19 cellular contexts compared by ENCODE assay signal in genomic region chr4:141348589-141348988, GRCh38.
A peak's percentile ranks its signal among the peaks of the same experiment; 100 is the strongest.
DNase-seq lines count a peak whose midpoint lies in the region; ATAC-seq, FAIRE-seq and TF ChIP-seq lines count a peak whose summit lies in the region.
"Had no signal": no experiment of that assay in that cellular context is flagged by ENCODE, and none has a peak within 500 bp of the region (broad histone marks: within the 10 kb centered on the region; RNA-seq: fewer than 3 reads in every experiment).

No MANE protein-coding gene starts in this region.

- peak overlapping the region; percentile 35; the same call in 1 of the 2 replicates for H2AFZ ChIP-seq in K562 (ENCODE audit: low read depth, low read length)

- H3K27me3 ChIP-seq in K562 (ENCODE audit: control insufficient read depth in 2 of 2, insufficient read depth in 2 of 2, low read length in 2 of 2): no peaks in the 10 kb centered on the region
- no peaks in the 10 kb centered on the region for H3K27me3 ChIP-seq in SJCRH30
- H3K27me3 ChIP-seq: foreskin keratinocyte, left lung, pancreas, upper lobe of right lung had no signal

- no peaks in the 10 kb centered on the region for H3K9me3 ChIP-seq in K562 (replicated peaks; ENCODE audit: control insufficient read depth, insufficient read depth, low read depth, low read length)
- no peaks in the 10 kb centered on the region for H3K9me3 ChIP-seq in SJCRH30 (replicated peaks)
- H3K9me3 ChIP-seq: left lung, pancreas, upper lobe of right lung had no signal

- no peaks in the 10 kb centered on the region for H3K36me3 ChIP-seq in K562 (ENCODE audit: control insufficient read depth, insufficient read depth, low read length)
- no peaks in the 10 kb centered on the region for H3K36me3 ChIP-seq in SJCRH30
- H3K36me3 ChIP-seq: left lung, pancreas, upper lobe of right lung had no signal

- no TSS peak for BruUV-seq in K562 (replicated peaks; lab: Mats Ljungman, UMichigan)

- TF ChIP-seq CTCF in CD14-positive monocyte (IDR thresholded peaks at IDR 0.05): no peak
- TF ChIP-seq CTCF in K562 (IDR thresholded peaks at IDR 0.05 in 2 of 3, conservative IDR thresholded peaks at IDR 0.05 in 1 of 3; ENCODE audit: insufficient read depth in 2 of 3, low read depth in 1 of 3, low read length in 3 of 3): no peak

- peaks cover 73% of the 10 kb centered on the region for H3K4me1 Mint-ChIP-seq in CD14-positive monocyte
- no peaks in the 10 kb centered on the region for H3K4me1 Mint-ChIP-seq in activated naive CD8-positive, alpha-beta T cell treated with anti-CD3 and anti-CD28 coated beads, Interleukin-2, amount 50 U/mL, for 24 hours
- no peaks in the 10 kb centered on the region for H3K4me1 Mint-ChIP-seq in stimulated activated effector memory CD8-positive, alpha-beta T cell treated with anti-CD3 and anti-CD28 coated beads, Interleukin-12 subunit alpha, Interleukin-12 subunit beta, amount 100 ng/mL, for 72 hours

- H3K9me3 Mint-ChIP-seq in CD14-positive monocyte: peaks cover 4 to 8% (median 5%) of the 10 kb centered on the region in 7 donors
- H3K9me3 Mint-ChIP-seq in activated naive CD8-positive, alpha-beta T cell treated with anti-CD3 and anti-CD28 coated beads, Interleukin-2, amount 50 U/mL, for 24 hours: no peaks in the 10 kb centered on the region
- no peaks in the 10 kb centered on the region for H3K9me3 Mint-ChIP-seq in stimulated activated effector memory CD8-positive, alpha-beta T cell treated with anti-CD3 and anti-CD28 coated beads, Interleukin-12 subunit alpha, Interleukin-12 subunit beta, amount 100 ng/mL, for 72 hours

- FAIRE-seq in K562 (lab: Jason Lieb, UNC): no peak
- FAIRE-seq: endometrium, pancreas had no signal

- H3K4me3 ChIP-seq in K562 (no peak overlapping the region), SJCRH30 (no peak overlapping the region)
- H3K4me3 ChIP-seq: left lung, pancreas, skin epidermis, upper lobe of right lung had no signal

- no peak for TF ChIP-seq EP300 in K562 (IDR thresholded peaks at IDR 0.05; ENCODE audit: low read length)

- no peak overlapping the region for H3K4me3 Mint-ChIP-seq in CD14-positive monocyte
- no peak overlapping the region for H3K4me3 Mint-ChIP-seq in activated naive CD8-positive, alpha-beta T cell treated with anti-CD3 and anti-CD28 coated beads, Interleukin-2, amount 50 U/mL, for 24 hours
- H3K4me3 Mint-ChIP-seq in stimulated activated effector memory CD8-positive, alpha-beta T cell treated with anti-CD3 and anti-CD28 coated beads, Interleukin-12 subunit alpha, Interleukin-12 subunit beta, amount 100 ng/mL, for 72 hours: no peak overlapping the region
- H3K4me3 Mint-ChIP-seq: T-helper 17 cell had no signal

- ATAC-seq in GM19395 (IDR thresholded peaks at IDR 0.05; ENCODE audit: unreplicated experiment) (peak; percentile 39), HG03280 (IDR thresholded peaks at IDR 0.05; ENCODE audit: unreplicated experiment) (peak; percentile 32), K562 (no peak)
- no peak for ATAC-seq in activated naive CD8-positive, alpha-beta T cell treated with anti-CD3 and anti-CD28 coated beads, Interleukin-2, amount 50 U/mL, for 24 hours
- ATAC-seq in stimulated activated effector memory CD8-positive, alpha-beta T cell treated with anti-CD3 and anti-CD28 coated beads, Interleukin-12 subunit alpha, Interleukin-12 subunit beta, amount 100 ng/mL, for 72 hours: no peak
- ATAC-seq: foreskin keratinocyte, T-helper 17 cell had no signal

- peaks cover 0 to 2% (median 0%) of the 10 kb centered on the region in 3 donors for H3K27me3 Mint-ChIP-seq in CD14-positive monocyte (ENCODE audit: low read depth in 3 of 3)
- peaks cover 4% of the 10 kb centered on the region for H3K27me3 Mint-ChIP-seq in activated naive CD8-positive, alpha-beta T cell treated with anti-CD3 and anti-CD28 coated beads, Interleukin-2, amount 50 U/mL, for 24 hours

- no peak overlapping the region for H3K4me2 ChIP-seq in K562 (ENCODE audit: insufficient read depth, low read length)

- H3K27ac ChIP-seq in K562 (ENCODE audit: extremely low read depth, low read depth, low read length) (no peak overlapping the region; the same call in 2 of the 3 replicates), SJCRH30 (no peak overlapping the region)
- H3K27ac ChIP-seq: foreskin keratinocyte, pancreas, skin epidermis, upper lobe of right lung had no signal

- H3K27ac Mint-ChIP-seq in CD14-positive monocyte: peak overlapping the region; percentile 95 to 99 (median 97)
- H3K27ac Mint-ChIP-seq in activated naive CD8-positive, alpha-beta T cell treated with anti-CD3 and anti-CD28 coated beads, Interleukin-2, amount 50 U/mL, for 24 hours: no peak overlapping the region
- H3K27ac Mint-ChIP-seq in stimulated activated effector memory CD8-positive, alpha-beta T cell treated with anti-CD3 and anti-CD28 coated beads, Interleukin-12 subunit alpha, Interleukin-12 subunit beta, amount 100 ng/mL, for 72 hours: no peak overlapping the region
- H3K27ac Mint-ChIP-seq: T-helper 17 cell had no signal

- no peak for TF ChIP-seq POLR2A in K562 (conservative IDR thresholded peaks at IDR 0.05)

- no peak overlapping the region for H3K9ac ChIP-seq in K562 (ENCODE audit: insufficient read depth in 1 of 2, low read depth in 2 of 2, low read length in 2 of 2)

- no peaks in the 10 kb centered on the region for H3K9me1 ChIP-seq in K562 (ENCODE audit: control insufficient read depth, insufficient read depth, low read length)

- H3K36me3 Mint-ChIP-seq in CD14-positive monocyte: peaks cover 19 to 25% of the 10 kb centered on the region in 2 donors
- no peaks in the 10 kb centered on the region for H3K36me3 Mint-ChIP-seq in activated naive CD8-positive, alpha-beta T cell treated with anti-CD3 and anti-CD28 coated beads, Interleukin-2, amount 50 U/mL, for 24 hours (ENCODE audit: low read depth)
- H3K36me3 Mint-ChIP-seq in stimulated activated effector memory CD8-positive, alpha-beta T cell treated with anti-CD3 and anti-CD28 coated beads, Interleukin-12 subunit alpha, Interleukin-12 subunit beta, amount 100 ng/mL, for 72 hours: no peaks in the 10 kb centered on the region

- in situ Hi-C loops in K562 (cut with MboI): no loop called here

- TF ChIP-seq RAD21 in K562 (CRISPR knock-in tag; conservative IDR thresholded peaks at IDR 0.05 in 1 of 2, IDR thresholded peaks at IDR 0.05 in 1 of 2): no peak

- H3K79me2 ChIP-seq in K562 (ENCODE audit: control insufficient read depth, insufficient read depth, low read length): no peaks in the 10 kb centered on the region

- intact Hi-C loops in CD14-positive monocyte (cut with micrococcal nuclease): loop anchor here (10.0 kb wide), 1 partner anchor 286 kb away; the partner anchor contains the start of gene IL15 (in 2 of the 2)
- intact Hi-C loops in K562 (cut with micrococcal nuclease): no loop called here

- H4K20me1 ChIP-seq in K562 (replicated peaks; ENCODE audit: control insufficient read depth, insufficient read depth, low read length): no peaks in the 10 kb centered on the region

- POLR2A ChIA-PET in K562 (lab: Yijun Ruan, JAX): no interaction called here

- CTCF ChIA-PET in K562 (lab: Yijun Ruan, JAX; ENCODE audit: low intra/inter-chr PET ratio): no interaction called here

- WGBS in K562 (ENCODE audit: insufficient coverage, low coverage, missing lambda C conversion rate): 29% methylated on average over 1 of the region's 1 CpG

- peaks cover 0 to 11% of the 10 kb centered on the region in 2 experiments; a peak in 2 of 5 replicates for H3K4me1 ChIP-seq in K562 (replicated peaks in 1 of 2; ENCODE audit: control insufficient read depth in 2 of 2, insufficient read depth in 2 of 2, low read length in 2 of 2)
- peaks cover 43% of the 10 kb centered on the region for H3K4me1 ChIP-seq in SJCRH30
- H3K4me1 ChIP-seq: foreskin keratinocyte had no signal

- DNase-seq in CD14-positive monocyte (ENCODE audit: low spot score) (no peak), K562 (ENCODE audit: extremely low read depth in 1 of 4, low spot score in 3 of 4) (no peak), retina (no peak), SJCRH30 (no peak)
- no peak for DNase-seq in activated naive CD8-positive, alpha-beta T cell treated with anti-CD3 and anti-CD28 coated beads, Interleukin-2, amount 50 U/mL, for 24 hours
- DNase-seq in stimulated activated effector memory CD8-positive, alpha-beta T cell treated with anti-CD3 and anti-CD28 coated beads, Interleukin-12 subunit alpha, Interleukin-12 subunit beta, amount 100 ng/mL, for 72 hours (ENCODE audit: low spot score in 2 of 2): no peak
- DNase-seq: activated effector memory CD4-positive, alpha-beta T cell treated with anti-CD3 and anti-CD28 coated beads, Interleukin-2, amount 50 U/mL, for 16 hours; amygdala; COR-L47; foreskin keratinocyte; left lung; NCI-H1048; pancreas; T-helper 17 cell had no signal

TF ChIP-seq in K562, 482 proteins besides CTCF, POLR2A, EP300 and RAD21:
- TF ChIP-seq MITF (IDR thresholded peaks at IDR 0.05) (no peak), SMAD2 (IDR thresholded peaks at IDR 0.05; ENCODE audit: low read depth, low read length) (no peak), ZNF449 (CRISPR knock-in tag; IDR thresholded peaks at IDR 0.05) (no peak), ZNF324 (CRISPR knock-in tag; IDR thresholded peaks at IDR 0.05) (no peak), PHB2 (IDR thresholded peaks at IDR 0.05; ENCODE audit: low read depth) (no peak)

Comparison
In these comparisons a context has a peak if more than half of its experiments do, and no peak if none do; other contexts are left out.
1. H3K27ac Mint-ChIP-seq: peak in CD14-positive monocyte (7 of 7); none in activated naive CD8-positive, alpha-beta T cell treated with anti-CD3 and anti-CD28 coated beads, Interleukin-2, amount 50 U/mL, for 24 hours (single experiment) and stimulated activated effector memory CD8-positive, alpha-beta T cell treated with anti-CD3 and anti-CD28 coated beads, Interleukin-12 subunit alpha, Interleukin-12 subunit beta, amount 100 ng/mL, for 72 hours (single experiment).
2. ATAC-seq: peak in GM19395 (single experiment) and HG03280 (single experiment); none in K562 (single experiment), activated naive CD8-positive, alpha-beta T cell treated with anti-CD3 and anti-CD28 coated beads, Interleukin-2, amount 50 U/mL, for 24 hours (single experiment) and stimulated activated effector memory CD8-positive, alpha-beta T cell treated with anti-CD3 and anti-CD28 coated beads, Interleukin-12 subunit alpha, Interleukin-12 subunit beta, amount 100 ng/mL, for 72 hours (single experiment).